26 cellular contexts compared by ENCODE assay signal in the genomic region with DNA sequence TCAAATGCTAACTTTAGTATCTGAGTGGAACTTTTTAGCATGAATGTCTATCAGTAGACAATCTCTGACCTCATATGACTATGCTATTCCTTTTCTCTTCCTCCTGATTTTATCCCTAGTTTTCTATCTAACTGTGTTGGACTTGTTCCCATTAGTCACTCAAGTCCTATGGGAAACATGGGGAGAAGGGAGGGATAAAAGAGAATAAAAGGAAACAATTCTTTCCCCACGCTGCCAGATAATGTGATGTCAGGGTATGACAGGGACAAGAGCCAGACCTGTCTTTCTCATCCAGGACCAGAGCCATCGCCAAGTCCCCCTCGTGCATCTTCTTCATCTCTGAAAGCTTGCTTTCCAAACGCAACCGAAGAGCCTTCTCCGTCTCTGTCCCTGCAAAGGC.
"Had no signal": no experiment of that assay in that cellular context is flagged by ENCODE, and none has a peak within 500 bp of the region (broad histone marks: within the 10 kb centered on the region; RNA-seq: fewer than 3 reads in every experiment).

No MANE protein-coding gene starts in this region.

- H3K4me1 Mint-ChIP-seq: nephron progenitor cell; stimulated activated naive B cell treated with anti-CD40 and anti-IgM and Interleukin-4, amounts not matched to agents 10 μg/mL and 1 μg/mL and 100 μg/mL, for 72 hours had no signal

- H3K9me3 ChIP-seq: neutrophil, pancreas, psoas muscle, right lobe of liver, sigmoid colon, stomach, thoracic aorta, thyroid gland, tibial nerve, upper lobe of left lung, vagina had no signal

- H3K4me3 Mint-ChIP-seq: natural killer cell treated with Interleukin-12 subunit alpha and Interleukin-12 subunit beta and Interleukin-15 and Interleukin-18, amount 100 ng/mL, for 72 hours; nephron progenitor cell; neural crest cell; stimulated activated effector memory CD8-positive, alpha-beta T cell treated with anti-CD3 and anti-CD28 coated beads, Interleukin-12 subunit alpha, Interleukin-12 subunit beta, amount 100 ng/mL, for 72 hours; stimulated activated naive B cell treated with anti-CD40 and anti-IgM and Interleukin-4, amounts not matched to agents 10 μg/mL and 1 μg/mL and 100 μg/mL, for 72 hours; stimulated activated naive CD8-positive, alpha-beta T cell treated with anti-CD3 and anti-CD28 coated beads, Interleukin-15, Interleukin-2, amounts not matched to agents 100 ng/mL and 50 ng/mL, for 24 hours had no signal

- ATAC-seq: natural killer cell treated with Interleukin-12 subunit alpha and Interleukin-12 subunit beta and Interleukin-15 and Interleukin-18, amount 100 ng/mL, for 72 hours; pancreas; psoas muscle; right cardiac atrium; right lobe of liver; stimulated activated effector memory CD8-positive, alpha-beta T cell treated with anti-CD3 and anti-CD28 coated beads, Interleukin-12 subunit alpha, Interleukin-12 subunit beta, amount 100 ng/mL, for 72 hours; stimulated activated naive B cell treated with anti-CD40 and anti-IgM and Interleukin-4, amounts not matched to agents 10 μg/mL and 1 μg/mL and 100 μg/mL, for 72 hours had no signal

- H3K9me3 Mint-ChIP-seq: natural killer cell treated with Interleukin-12 subunit alpha and Interleukin-12 subunit beta and Interleukin-15 and Interleukin-18, amount 100 ng/mL, for 72 hours; nephron progenitor cell; neural crest cell; stimulated activated effector memory CD8-positive, alpha-beta T cell treated with anti-CD3 and anti-CD28 coated beads, Interleukin-12 subunit alpha, Interleukin-12 subunit beta, amount 100 ng/mL, for 72 hours; stimulated activated naive CD8-positive, alpha-beta T cell treated with anti-CD3 and anti-CD28 coated beads, Interleukin-15, Interleukin-2, amounts not matched to agents 100 ng/mL and 50 ng/mL, for 24 hours had no signal

- H3K27me3 Mint-ChIP-seq: natural killer cell treated with Interleukin-12 subunit alpha and Interleukin-12 subunit beta and Interleukin-15 and Interleukin-18, amount 100 ng/mL, for 72 hours; stimulated activated naive B cell treated with anti-CD40 and anti-IgM and Interleukin-4, amounts not matched to agents 10 μg/mL and 1 μg/mL and 100 μg/mL, for 72 hours; stimulated activated naive CD8-positive, alpha-beta T cell treated with anti-CD3 and anti-CD28 coated beads, Interleukin-15, Interleukin-2, amounts not matched to agents 100 ng/mL and 50 ng/mL, for 24 hours had no signal

- DNase-seq: nephron progenitor cell; nucleus accumbens; pancreas; psoas muscle; right cardiac atrium; right lobe of liver; sigmoid colon; small intestine; stimulated activated CD4-positive, alpha-beta T cell treated with anti-CD3 and anti-CD28 coated beads, Interleukin-15, amount 100 ng/mL, for 24 hours; stimulated activated CD4-positive, alpha-beta T cell treated with anti-CD3 and anti-CD28 coated beads, Interleukin-2, amount 100 ng/mL, for 24 hours; stimulated activated CD4-positive, alpha-beta T cell treated with anti-CD3 and anti-CD28 coated beads, Interleukin-2, amount 100 ng/mL, for 48 hours; stimulated activated CD4-positive, alpha-beta T cell treated with anti-CD3 and anti-CD28 coated beads, Interleukin-4, amount 100 ng/mL, for 24 hours; stimulated activated naive B cell treated with anti-CD40 and anti-IgM and Interleukin-4, amounts not matched to agents 10 μg/mL and 1 μg/mL and 100 μg/mL, for 72 hours; stimulated activated naive CD4-positive, alpha-beta T cell treated with Interleukin-2 at 50 U/mL for 16 hours; stomach; thyroid gland; trophoblast cell; upper lobe of left lung had no signal

- H3K27ac Mint-ChIP-seq: natural killer cell treated with Interleukin-12 subunit alpha and Interleukin-12 subunit beta and Interleukin-15 and Interleukin-18, amount 100 ng/mL, for 72 hours; nephron progenitor cell; stimulated activated effector memory CD8-positive, alpha-beta T cell treated with anti-CD3 and anti-CD28 coated beads, Interleukin-12 subunit alpha, Interleukin-12 subunit beta, amount 100 ng/mL, for 72 hours; stimulated activated naive B cell treated with anti-CD40 and anti-IgM and Interleukin-4, amounts not matched to agents 10 μg/mL and 1 μg/mL and 100 μg/mL, for 72 hours; stimulated activated naive CD8-positive, alpha-beta T cell treated with anti-CD3 and anti-CD28 coated beads, Interleukin-15, Interleukin-2, amounts not matched to agents 100 ng/mL and 50 ng/mL, for 24 hours had no signal

- H3K27me3 ChIP-seq: neutrophil, pancreas, right lobe of liver, sigmoid colon, stomach, thyroid gland, tibial nerve, upper lobe of left lung, vagina had no signal

- H3K27ac ChIP-seq: neutrophil, pancreas, psoas muscle, right lobe of liver, sigmoid colon, stomach, thoracic aorta, thyroid gland, tibial nerve, upper lobe of left lung, vagina had no signal

- H3K4me3 ChIP-seq: pancreas, psoas muscle, right lobe of liver, sigmoid colon, stomach, thoracic aorta, thyroid gland, tibial nerve, upper lobe of left lung, vagina had no signal

- H3K4me1 ChIP-seq: pancreas, psoas muscle had no signal
